Comparison of ENCODE assay signal across 18 cellular contexts in the genomic region with DNA sequence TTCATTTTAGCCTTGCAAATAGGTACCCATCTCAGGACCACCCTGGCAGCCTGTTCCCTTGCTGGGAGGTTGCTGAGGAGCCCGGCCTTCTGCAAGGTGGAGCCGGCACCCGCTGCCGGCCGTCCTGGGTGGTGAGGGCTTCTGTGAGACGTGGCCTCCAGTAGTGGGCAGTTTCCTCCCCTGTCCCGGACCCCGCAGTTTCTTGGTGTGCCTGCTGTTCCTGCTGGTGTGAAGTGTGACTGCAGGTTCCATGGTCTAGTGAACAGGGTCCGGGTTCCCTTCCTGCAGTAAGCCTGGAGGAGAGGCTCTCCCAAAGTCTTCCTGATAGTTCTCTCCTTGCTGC. TPM values are rescaled to one million over a fixed set of nuclear protein-coding genes. Genes with fewer than 3 reads are reported as not detected.
A peak's percentile ranks its signal among the peaks of the same experiment; 100 is the strongest.
DNase-seq lines count a peak whose midpoint lies in the region; ATAC-seq and TF ChIP-seq lines count a peak whose summit lies in the region.
"Had no signal": no experiment of that assay in that cellular context is flagged by ENCODE, and none has a peak within 500 bp of the region (broad histone marks: within the 10 kb centered on the region; RNA-seq: fewer than 3 reads in every experiment).

No MANE protein-coding gene starts in this region.

- intact Hi-C loops in Right ventricle myocardium inferior (cut with DNase I) (no loop called here), left ventricle myocardium superior (cut with micrococcal nuclease) (no loop called here)

- DNase-seq in Right ventricle myocardium inferior (ENCODE audit: missing footprints) (peak; percentile 45), left ventricle myocardium superior (no peak), WERI-Rb-1 (no peak), mesenchymal stem cell (no peak), cerebellum (ENCODE audit: low spot score) (no peak), NCI-H1417 (lab: John Stamatoyannopoulos, UW) (no peak)
- DNase-seq: AML-193; Caco-2; Calu3; CD4-positive, alpha-beta T cell; CD8-positive, alpha-beta T cell; GF-D8 had no signal

- no peak overlapping the region for H3K23ac ChIP-seq in mesenchymal stem cell (ENCODE audit: low read length in 2 of 2)

- H3K4me2 ChIP-seq in mesenchymal stem cell (ENCODE audit: low read length, poor library complexity, severe bottlenecking), result no peak overlapping the region
- H3K4me2 ChIP-seq: A549; BLaER1 treated with 17β-estradiol and CSF1 and Interleukin-3, amounts not matched to agents 10 nM and 100 nM had no signal

- H2AFZ ChIP-seq in mesenchymal stem cell (ENCODE audit: low read depth, low read length), result no peak overlapping the region

- no peak overlapping the region for H3K4ac ChIP-seq in mesenchymal stem cell (ENCODE audit: low read depth in 1 of 2, low read length in 2 of 2)

- H3K36me3 ChIP-seq in WERI-Rb-1 (peaks cover 88% of the 10 kb centered on the region), mesenchymal stem cell (ENCODE audit: control insufficient read depth in 1 of 2, insufficient read depth in 2 of 2, low read depth in 1 of 2, low read length in 2 of 2) (no peaks in the 10 kb centered on the region)
- H3K36me3 ChIP-seq: BLaER1 treated with 17β-estradiol and CSF1 and Interleukin-3, amounts not matched to agents 10 nM and 100 nM had no signal

- H4K8ac ChIP-seq in mesenchymal stem cell (ENCODE audit: low read length), result no peak overlapping the region

- H3K27ac ChIP-seq in WERI-Rb-1, result peak overlapping the region; percentile 90
- H3K27ac ChIP-seq in angular gyrus (ENCODE audit: low read depth, low read length), result peak overlapping the region; percentile 22
- H3K27ac ChIP-seq in mesenchymal stem cell (ENCODE audit: low read length, poor library complexity, severe bottlenecking), result no peak overlapping the region
- H3K27ac ChIP-seq: 22Rv1; A549; BLaER1 treated with 17β-estradiol and CSF1 and Interleukin-3, amounts not matched to agents 10 nM and 100 nM; C4-2B had no signal

- H3K27me3 ChIP-seq in WERI-Rb-1 (ENCODE audit: insufficient read depth, low read depth, severe bottlenecking) (no peaks in the 10 kb centered on the region), mesenchymal stem cell (ENCODE audit: control insufficient read depth in 1 of 2, insufficient read depth in 1 of 2, low read length in 2 of 2) (peaks cover 0 to 6% of the 10 kb centered on the region in 2 experiments)

- no peaks in the 10 kb centered on the region for H3K79me1 ChIP-seq in mesenchymal stem cell (replicated peaks; ENCODE audit: low read length, poor library complexity, severe bottlenecking)

- H4K91ac ChIP-seq in mesenchymal stem cell (ENCODE audit: low read length), result no peak overlapping the region

- no peak overlapping the region for H2BK15ac ChIP-seq in mesenchymal stem cell (ENCODE audit: low read depth, poor library complexity, severe bottlenecking)

- H3K14ac ChIP-seq in mesenchymal stem cell (ENCODE audit: low read length in 2 of 2), result no peak overlapping the region

- H2BK120ac ChIP-seq in mesenchymal stem cell (ENCODE audit: low read depth, low read length), result no peak overlapping the region

- no peak overlapping the region for H2AK5ac ChIP-seq in mesenchymal stem cell (ENCODE audit: low read length, severe bottlenecking)

- H2BK5ac ChIP-seq in mesenchymal stem cell (ENCODE audit: low read depth, low read length, poor library complexity, severe bottlenecking), result peak overlapping the region; percentile 81

- no peak for TF ChIP-seq CTCF in WERI-Rb-1 (IDR thresholded peaks at IDR 0.05; ENCODE audit: low read depth, low read length)

- 82% methylated on average over 9 of the region's 9 CpGs for WGBS in mesenchymal stem cell

- H3K4me3 ChIP-seq in WERI-Rb-1 (ENCODE audit: low read depth, low read length) (no peak overlapping the region), mesenchymal stem cell (ENCODE audit: insufficient read depth in 1 of 2, low read depth in 1 of 2, low read length in 2 of 2) (no peak overlapping the region)
- H3K4me3 ChIP-seq: A549; BLaER1 treated with 17β-estradiol and CSF1 and Interleukin-3, amounts not matched to agents 10 nM and 100 nM had no signal

- H3K9ac ChIP-seq in mesenchymal stem cell (ENCODE audit: low read length), result no peak overlapping the region
- H3K9ac ChIP-seq: BLaER1 treated with 17β-estradiol and CSF1 and Interleukin-3, amounts not matched to agents 10 nM and 100 nM had no signal

- H2BK12ac ChIP-seq in mesenchymal stem cell (ENCODE audit: low read length in 2 of 2), result no peak overlapping the region

- H3K9me3 ChIP-seq in WERI-Rb-1 (ENCODE audit: severe bottlenecking) (no peaks in the 10 kb centered on the region), mesenchymal stem cell (ENCODE audit: control insufficient read depth, low read length) (no peaks in the 10 kb centered on the region)
- H3K9me3 ChIP-seq: A549; BLaER1 treated with 17β-estradiol and CSF1 and Interleukin-3, amounts not matched to agents 10 nM and 100 nM; Caco-2 had no signal

- H3K4me1 ChIP-seq in mesenchymal stem cell (ENCODE audit: control insufficient read depth, insufficient read depth, low read depth, low read length), result no peaks in the 10 kb centered on the region
- H3K4me1 ChIP-seq: A549; BLaER1 treated with 17β-estradiol and CSF1 and Interleukin-3, amounts not matched to agents 10 nM and 100 nM; Caco-2 had no signal

- no peak for ATAC-seq in Right ventricle myocardium inferior
- ATAC-seq in left ventricle myocardium superior, result no peak
- ATAC-seq: A549; CD8-positive, alpha-beta T cell had no signal

- no peak overlapping the region for H3K18ac ChIP-seq in mesenchymal stem cell (ENCODE audit: low read depth in 1 of 2, low read length in 2 of 2)

RNA-seq across cellular contexts. Expression of gene OLFM1, which starts 13.6 kb away (rescaled TPM):
- 17.9 TPM for total RNA-seq in Right ventricle myocardium inferior
- 12.5 TPM for total RNA-seq in left ventricle myocardium superior
- polyA plus RNA-seq in mesenchymal stem cell (2013, experiment 1 of 2), result 0.18 TPM
- polyA plus RNA-seq in mesenchymal stem cell (2013, experiment 2 of 2), result 0.21 TPM
- 68.8 TPM for total RNA-seq in cerebellum
- total RNA-seq: B cell; Caco-2; CD4-positive, alpha-beta T cell; CD8-positive, alpha-beta T cell had no signal
